Comparison of ENCODE assay signal across 34 cellular contexts in genomic region chr6:75176076-75176582, GRCh38. TPM values are rescaled to one million over a fixed set of nuclear protein-coding genes. Genes with fewer than 3 reads are reported as not detected.
"Had no signal": no experiment of that assay in that cellular context is flagged by ENCODE, and none has a peak within 500 bp of the region (broad histone marks: within the 10 kb centered on the region; RNA-seq: fewer than 3 reads in every experiment).

No MANE protein-coding gene starts in this region.

- H3K27me3 ChIP-seq: ascending aorta, cardiac muscle cell, Peyer's patch had no signal

- H3K9me3 ChIP-seq: ascending aorta, Peyer's patch had no signal

- H3K27ac ChIP-seq: ascending aorta, cardiac muscle cell, Peyer's patch had no signal

- H3K4me1 ChIP-seq: Peyer's patch had no signal

- H3K27ac Mint-ChIP-seq: activated CD4-positive, alpha-beta T cell treated with anti-CD3 and anti-CD28 coated beads, Interleukin-2, amount 10 ng/mL, durations not matched to agents 24 days and 14 days; activated CD8-positive, alpha-beta T cell treated with anti-CD3 and anti-CD28 coated beads for 36 hours; activated naive CD8-positive, alpha-beta T cell treated with anti-CD3 and anti-CD28 coated beads for 36 hours; activated T-cell treated with anti-CD3 and anti-CD28 coated beads, Interleukin-2, amount 50 U/mL, for 72 hours; activated T-helper 17 cell treated with anti-CD3 and anti-CD28 coated beads, Interleukin-2, amount 50 U/mL, for 72 hours had no signal

- ATAC-seq: activated CD8-positive, alpha-beta T cell treated with anti-CD3 and anti-CD28 coated beads for 36 hours; activated T-cell treated with anti-CD3 and anti-CD28 coated beads, Interleukin-2, amount 50 U/mL, for 72 hours; activated T-helper 17 cell treated with anti-CD3 and anti-CD28 coated beads, Interleukin-2, amount 50 U/mL, for 72 hours; PC-3; Right ventricle myocardium inferior had no signal

- H3K36me3 ChIP-seq: cardiac muscle cell, Peyer's patch had no signal

- H3K4me1 Mint-ChIP-seq: activated naive CD8-positive, alpha-beta T cell treated with anti-CD3 and anti-CD28 coated beads for 36 hours; activated T-helper 17 cell treated with anti-CD3 and anti-CD28 coated beads, Interleukin-2, amount 50 U/mL, for 72 hours; central memory CD8-positive, alpha-beta T cell had no signal

- H3K4me3 Mint-ChIP-seq: activated CD4-positive, alpha-beta T cell treated with anti-CD3 and anti-CD28 coated beads, Interleukin-2, amount 10 ng/mL, durations not matched to agents 24 days and 14 days; activated CD8-positive, alpha-beta T cell treated with anti-CD3 and anti-CD28 coated beads for 36 hours; activated naive CD8-positive, alpha-beta T cell treated with anti-CD3 and anti-CD28 coated beads for 36 hours; activated T-cell treated with anti-CD3 and anti-CD28 coated beads, Interleukin-2, amount 50 U/mL, for 72 hours; activated T-helper 17 cell treated with anti-CD3 and anti-CD28 coated beads, Interleukin-2, amount 50 U/mL, for 72 hours; central memory CD8-positive, alpha-beta T cell had no signal

- H3K36me3 Mint-ChIP-seq: activated naive CD8-positive, alpha-beta T cell treated with anti-CD3 and anti-CD28 coated beads for 36 hours had no signal

- H3K9me3 Mint-ChIP-seq: activated CD4-positive, alpha-beta T cell treated with anti-CD3 and anti-CD28 coated beads, Interleukin-2, amount 10 ng/mL, durations not matched to agents 24 days and 14 days; activated CD8-positive, alpha-beta T cell treated with anti-CD3 and anti-CD28 coated beads for 36 hours; activated naive CD8-positive, alpha-beta T cell treated with anti-CD3 and anti-CD28 coated beads for 36 hours; activated T-cell treated with anti-CD3 and anti-CD28 coated beads, Interleukin-2, amount 50 U/mL, for 72 hours; activated T-helper 17 cell treated with anti-CD3 and anti-CD28 coated beads, Interleukin-2, amount 50 U/mL, for 72 hours; central memory CD8-positive, alpha-beta T cell had no signal

- DNase-seq: activated CD4-positive, alpha-beta T cell treated with anti-CD3 and anti-CD28 coated beads, Interleukin-2, amount 10 ng/mL, durations not matched to agents 24 days and 14 days; activated CD4-positive, alpha-beta T cell treated with anti-CD3 and anti-CD28 coated beads, Interleukin-2, amount 50 U/mL, for 4 hours; activated CD8-positive, alpha-beta T cell treated with anti-CD3 and anti-CD28 coated beads for 36 hours; activated effector memory CD4-positive, alpha-beta T cell treated with anti-CD3 and anti-CD28 coated beads, Interleukin-2, amount 50 U/mL, for 16 hours; activated naive CD4-positive, alpha-beta T cell; activated naive CD4-positive, alpha-beta T cell treated with anti-CD3 and anti-CD28 coated beads, Interleukin-2, amount 50 U/mL, for 16 hours; activated naive CD8-positive, alpha-beta T cell treated with anti-CD3 and anti-CD28 coated beads for 36 hours; activated T-cell treated with anti-CD3 and anti-CD28 coated beads, Interleukin-2, amount 50 U/mL, for 1 hour; activated T-cell treated with anti-CD3 and anti-CD28 coated beads, Interleukin-2, amount 50 U/mL, for 72 hours; amygdala; NCI-H1092 treated with DMSO at 0.1 percent for 48 hours; NCI-H1417; NCI-H146; NCI-H187; NCI-H2029 treated with DMSO at 0.1 percent for 48 hours; NCI-H2107; NCI-H2171; NCI-H510A; NCI-H526; NCI-H748 treated with DMSO at 0.1 percent for 48 hours; NK-92 treated with Interleukin-12 subunit alpha and Interleukin-12 subunit beta, amount 100 ng/mL, for 24 hours; PC-3; Peyer's patch; RPMI8226; SIG-M5; SW 1271 had no signal

- H3K4me3 ChIP-seq: ascending aorta, cardiac muscle cell, Peyer's patch had no signal

RNA-seq across cellular contexts. Expression of gene COL12A1, which starts 29.7 kb away (rescaled TPM):
- total RNA-seq: activated CD8-positive, alpha-beta memory T cell treated with anti-CD3 and anti-CD28 coated beads for 36 hours; activated T-cell treated with anti-CD3 and anti-CD28 coated beads, Interleukin-2, amount 50 U/mL, for 72 hours; activated T-helper 17 cell treated with anti-CD3 and anti-CD28 coated beads, Interleukin-2, amount 50 U/mL, for 72 hours; T-helper 1 cell treated with Interleukin-12 subunit alpha and Interleukin-12 subunit beta and Interleukin-4 antibody, amounts not matched to agents 30 ng/mL and 1 ng/mL, for 36 hours; T-helper 2 cell treated with Interferon-gamma antibody and Interleukin-4, amounts not matched to agents 100 ng/mL and 5 ng/mL, for 36 hours had no signal
